13 cellular contexts compared by ENCODE assay signal in genomic region chr7:81190997-81191747, GRCh38.
A peak's percentile ranks its signal among the peaks of the same experiment; 100 is the strongest.
DNase-seq lines count a peak whose midpoint lies in the region; ATAC-seq, FAIRE-seq and TF ChIP-seq lines count a peak whose summit lies in the region.
"Had no signal": no experiment of that assay in that cellular context is flagged by ENCODE, and none has a peak within 500 bp of the region (broad histone marks: within the 10 kb centered on the region; RNA-seq: fewer than 3 reads in every experiment).

No MANE protein-coding gene starts in this region.

- H3K79me2 ChIP-seq in endothelial cell of umbilical vein (ENCODE audit: control insufficient read depth, insufficient read depth, low read length) (no peaks in the 10 kb centered on the region), Karpas-422 (ENCODE audit: low read length) (no peaks in the 10 kb centered on the region)

- H2AFZ ChIP-seq in endothelial cell of umbilical vein (ENCODE audit: low read depth, low read length) (no peak overlapping the region), Karpas-422 (ENCODE audit: low read length) (no peak overlapping the region)

- no peaks in the 10 kb centered on the region for H3K9me2 ChIP-seq in Karpas-422 (replicated peaks; ENCODE audit: insufficient read depth, low read length)

- no peaks in the 10 kb centered on the region for H3K9me1 ChIP-seq in endothelial cell of umbilical vein (replicated peaks; ENCODE audit: control insufficient read depth, extremely low read depth, insufficient read depth, low read length)

- FAIRE-seq in endothelial cell of umbilical vein (lab: Jason Lieb, UNC), result no peak

- intact Hi-C loops in endothelial cell of umbilical vein (cut with micrococcal nuclease) (no loop called here), left lung (cut with DNase I) (no loop called here)

- H3K9ac ChIP-seq in endothelial cell of umbilical vein (replicated peaks; ENCODE audit: extremely low read depth, insufficient read depth, low read length) (no peak overlapping the region), Karpas-422 (ENCODE audit: low read length) (no peak overlapping the region)
- H3K9ac ChIP-seq: BLaER1 had no signal

- CTCF ChIA-PET in endothelial cell of umbilical vein (lab: Charles Lee), result no interaction called here

- BruUV-seq in endothelial cell of umbilical vein (replicated peaks; lab: Mats Ljungman, UMichigan), result no TSS peak

- DNase-seq in Ammon's horn (ENCODE audit: low spot score) (peak; percentile 4), NCI-H69 (lab: John Stamatoyannopoulos, UW) (peak; percentile 29), endothelial cell of umbilical vein (ENCODE audit: low read depth, low spot score) (peak; percentile 13), left lung (no peak), cerebellum (ENCODE audit: low spot score) (no peak), Karpas-422 (no peak), globus pallidus (ENCODE audit: low spot score) (no peak)
- DNase-seq: activated CD8-positive, alpha-beta T cell treated with anti-CD3 and anti-CD28 coated beads for 36 hours; hippocampal formation; naive thymus-derived CD4-positive, alpha-beta T cell; stimulated activated naive CD8-positive, alpha-beta T cell treated with anti-CD3 and anti-CD28 coated beads, Interleukin-15, Interleukin-2, amounts not matched to agents 100 U/mL and 50 U/mL, for 24 hours had no signal

- no peaks in the 10 kb centered on the region for H3K4me1 ChIP-seq in endothelial cell of umbilical vein (ENCODE audit: control insufficient read depth, extremely low read depth, insufficient read depth, low read length)
- H3K4me1 ChIP-seq in left lung, result no peaks in the 10 kb centered on the region
- no peaks in the 10 kb centered on the region for H3K4me1 ChIP-seq in Karpas-422 (ENCODE audit: low read length)
- H3K4me1 ChIP-seq: BLaER1 had no signal

- H4K20me1 ChIP-seq in endothelial cell of umbilical vein (replicated peaks; ENCODE audit: control insufficient read depth, extremely low read depth, insufficient read depth, low read length), result no peaks in the 10 kb centered on the region
- H4K20me1 ChIP-seq in Karpas-422 (ENCODE audit: insufficient read depth, low read depth, low read length), result no peaks in the 10 kb centered on the region
- H4K20me1 ChIP-seq: BLaER1 had no signal

- H3K27me3 ChIP-seq in endothelial cell of umbilical vein (ENCODE audit: control insufficient read depth in 2 of 2, insufficient read depth in 2 of 2, low read length in 2 of 2) (no peaks in the 10 kb centered on the region), left lung (no peaks in the 10 kb centered on the region), Karpas-422 (ENCODE audit: low read length) (no peaks in the 10 kb centered on the region)
- H3K27me3 ChIP-seq: BLaER1 had no signal

- H3K4me2 ChIP-seq in endothelial cell of umbilical vein (ENCODE audit: insufficient read depth, low read length) (no peak overlapping the region), Karpas-422 (ENCODE audit: low read depth, low read length, poor library complexity, severe bottlenecking) (no peak overlapping the region)
- H3K4me2 ChIP-seq: BLaER1 had no signal

- TF ChIP-seq CTCF in endothelial cell of umbilical vein (IDR thresholded peaks at IDR 0.05; ENCODE audit: extremely low read depth in 1 of 2, insufficient read depth in 1 of 2, low read depth in 1 of 2, low read length in 2 of 2) (no peak), left lung (IDR thresholded peaks at IDR 0.05) (no peak)

- H3K4me3 ChIP-seq in endothelial cell of umbilical vein (replicated peaks in 1 of 3; ENCODE audit: insufficient read depth in 1 of 3, low read depth in 1 of 3, low read length in 3 of 3), result no peak overlapping the region
- no peak overlapping the region for H3K4me3 ChIP-seq in left lung
- H3K4me3 ChIP-seq in Karpas-422 (ENCODE audit: low read length), result no peak overlapping the region
- H3K4me3 ChIP-seq: BLaER1 had no signal

- no peak overlapping the region for H3K27ac ChIP-seq in endothelial cell of umbilical vein (ENCODE audit: insufficient read depth, low read depth, low read length)
- no peak overlapping the region for H3K27ac ChIP-seq in left lung
- no peak overlapping the region for H3K27ac ChIP-seq in Karpas-422 (ENCODE audit: low read length)
- H3K27ac ChIP-seq: BLaER1 had no signal

- POLR2A ChIA-PET in endothelial cell of umbilical vein (lab: Charles Lee), result no interaction called here

- ATAC-seq in left lung, result peak; percentile 58
- ATAC-seq in HG03097 (IDR thresholded peaks at IDR 0.05; ENCODE audit: low FRiP score, unreplicated experiment), result no peak
- ATAC-seq: activated CD8-positive, alpha-beta T cell treated with anti-CD3 and anti-CD28 coated beads for 36 hours; naive thymus-derived CD4-positive, alpha-beta T cell; stimulated activated naive CD8-positive, alpha-beta T cell treated with anti-CD3 and anti-CD28 coated beads, Interleukin-15, Interleukin-2, amounts not matched to agents 100 U/mL and 50 U/mL, for 24 hours had no signal

- dilution Hi-C loops in endothelial cell of umbilical vein (cut with MboI; ENCODE audit: extremely low pct_ligation_motif_present, low sequenced_read_pairs), result no loop called here

- TF ChIP-seq POLR2A in endothelial cell of umbilical vein (IDR thresholded peaks at IDR 0.05; ENCODE audit: low read depth, low read length), result no peak

- H3K36me3 ChIP-seq in endothelial cell of umbilical vein (ENCODE audit: control insufficient read depth in 2 of 2, extremely low read depth in 1 of 2, insufficient read depth in 2 of 2, low read length in 2 of 2) (no peaks in the 10 kb centered on the region), left lung (no peaks in the 10 kb centered on the region), Karpas-422 (ENCODE audit: insufficient read depth, low read length) (no peaks in the 10 kb centered on the region)
- H3K36me3 ChIP-seq: BLaER1 had no signal

- no peaks in the 10 kb centered on the region for H3K9me3 ChIP-seq in endothelial cell of umbilical vein (replicated peaks; ENCODE audit: control insufficient read depth, insufficient read depth, low read length)
- H3K9me3 ChIP-seq in left lung, result no peaks in the 10 kb centered on the region
- H3K9me3 ChIP-seq in Karpas-422 (ENCODE audit: low read length), result peaks cover 13% of the 10 kb centered on the region
- H3K9me3 ChIP-seq: BLaER1 had no signal

TF ChIP-seq in endothelial cell of umbilical vein, 7 proteins besides CTCF, POLR2A, EP300 and RAD21:
- no peak for TF ChIP-seq GATA2 (IDR thresholded peaks at IDR 0.05; ENCODE audit: insufficient read depth, insufficient read length, low read depth, low read length)
- TF ChIP-seq MYC (IDR thresholded peaks at IDR 0.05; ENCODE audit: low read depth, low read length), result no peak
- TF ChIP-seq JUN (IDR thresholded peaks at IDR 0.05; ENCODE audit: borderline replicate concordance, insufficient read depth, insufficient read length, low read depth), result no peak
- TF ChIP-seq FOS (IDR thresholded peaks at IDR 0.05; ENCODE audit: borderline replicate concordance, insufficient read depth, low read length), result peak; percentile 65
- TF ChIP-seq POLR2AphosphoS5 (IDR thresholded peaks at IDR 0.05; ENCODE audit: insufficient read depth, low read depth, low read length), result no peak
- no peak for TF ChIP-seq EZH2 (IDR thresholded peaks at IDR 0.05; ENCODE audit: borderline replicate concordance, low read depth, low read length, severe bottlenecking)
TF ChIP-seq in endothelial cell of umbilical vein: peak in this region for 1.

Comparison
In these comparisons a context has a peak if more than half of its experiments do, and no peak if none do; other contexts are left out.
1. DNase-seq: peak in Ammon's horn (single experiment), NCI-H69 (single experiment) and endothelial cell of umbilical vein (single experiment); none in left lung (0 of 2), cerebellum (single experiment), Karpas-422 (single experiment) and globus pallidus (single experiment).